8 cellular contexts compared by ENCODE assay signal in the genomic region with DNA sequence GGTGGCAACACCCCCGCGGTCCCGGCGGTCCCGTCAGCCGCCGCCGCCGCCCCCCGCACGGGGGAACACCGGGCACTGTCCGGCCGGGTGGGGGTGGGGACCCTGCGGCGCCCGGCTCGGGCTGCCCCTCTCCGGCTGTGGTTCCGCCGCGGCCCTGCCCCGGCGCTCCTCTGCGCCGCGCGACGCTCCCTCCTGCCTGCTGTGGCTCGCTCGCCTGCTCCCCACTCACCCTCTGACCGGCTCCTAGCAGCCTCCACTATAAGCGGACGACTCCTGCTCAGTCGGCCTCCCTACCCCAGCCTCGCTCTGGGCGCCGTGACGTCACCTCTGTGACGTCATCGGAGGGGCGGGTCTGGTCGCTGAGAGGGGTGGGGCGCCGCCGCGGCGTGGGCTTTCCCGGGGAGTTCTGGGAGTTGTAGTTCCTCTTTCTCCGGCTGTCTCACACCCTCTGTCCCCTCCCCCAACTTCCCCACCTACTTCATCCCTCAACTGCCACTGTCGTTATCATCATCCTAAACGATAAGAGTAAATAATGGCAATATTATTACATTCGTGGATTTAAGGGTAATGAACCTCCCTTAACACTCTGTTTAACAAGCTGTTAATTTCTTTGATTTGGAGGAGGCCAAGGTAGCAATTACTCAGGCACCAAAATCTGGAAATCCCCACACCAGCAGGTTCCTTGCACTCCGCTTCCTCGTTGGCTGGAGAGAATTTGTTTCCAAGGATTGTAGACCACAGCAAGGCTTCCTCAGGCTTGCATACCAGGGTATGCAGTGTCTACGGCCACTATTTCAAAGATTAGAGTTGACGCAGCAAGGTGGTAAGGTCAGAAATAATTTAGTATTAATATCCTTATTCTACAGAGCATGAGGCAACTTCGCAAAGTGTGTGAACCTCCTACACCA. TPM values are rescaled to one million over a fixed set of nuclear protein-coding genes. Genes with fewer than 3 reads are reported as not detected.
DNase-seq lines count a peak whose midpoint lies in the region; ATAC-seq lines count a peak whose summit lies in the region.

A gene (minus strand): TSS at position 308 of the 908 bp plus-strand sequence. CDS start 405 bp downstream, outside the sequence.

- peaks cover 46% of the 10 kb centered on the region for H3K79me2 ChIP-seq in Karpas-422 (ENCODE audit: low read length)

- POLR2A ChIA-PET in naive thymus-derived CD4-positive, alpha-beta T cell (lab: Charles Lee), result interaction anchor here (1.4 kb wide), 1 partner anchor 38 kb away, joined by 3 read pairs; no protein-coding TSS in a partner anchor

- CTCF ChIA-PET in naive thymus-derived CD4-positive, alpha-beta T cell (lab: Charles Lee), result interaction anchor here (0.6 to 0.7 kb wide), 2 partner anchors 77 to 125 kb away, joined by 3 read pairs; no protein-coding TSS in a partner anchor

- peak; percentile 70 for DNase-seq in DMS153 treated with DMSO at 0.1 percent for 48 hours (lab: John Stamatoyannopoulos, UW; ENCODE audit: unreplicated experiment)
- peak; percentile 95 for DNase-seq in Karpas-422
- DNase-seq in RKO (ENCODE audit: low spot score), result peak; percentile 94
- peak; percentile 83 for DNase-seq in activated T-helper 1 cell treated with anti-CD3 and anti-CD28 coated beads, Interleukin-12 subunit alpha, Interleukin-12 subunit beta, Interleukin-2, Interleukin-4 antibody, amounts not matched to agents 30 ng/mL and 10 ng/mL and 1 ng/mL, durations not matched to agents 14 hours and 24 hours and 36 hours (ENCODE audit: low spot score)
- peak; percentile 89 for DNase-seq in fibroblast of gingiva (ENCODE audit: low read depth)
- DNase-seq in naive thymus-derived CD4-positive, alpha-beta T cell, result peak; percentile 78 to 91 (median 86)

- 0 out of 2 replicates have a peak within 1 kb of the TSS, but pooled peaks have one; percentile 21 for H2AFZ ChIP-seq in Karpas-422 (ENCODE audit: low read length)

- peak within 1 kb of the TSS; percentile 87 for H3K9ac ChIP-seq in Karpas-422 (ENCODE audit: low read length)

- 0 out of 2 replicates have a peak, but pooled peaks cover 4% of the 10 kb centered on the region for H3K36me3 ChIP-seq in Karpas-422 (ENCODE audit: insufficient read depth, low read length)
- peaks cover 0 to 5% (median 0%) of the 10 kb centered on the region in 3 experiments for H3K36me3 ChIP-seq in naive thymus-derived CD4-positive, alpha-beta T cell (ENCODE audit: control insufficient read depth in 2 of 3, insufficient read depth in 3 of 3, low read length in 3 of 3)

- peak within 1 kb of the TSS; percentile 92 for H3K4me3 ChIP-seq in Karpas-422 (ENCODE audit: low read length)
- peak within 1 kb of the TSS; percentile 80 for H3K4me3 ChIP-seq in naive thymus-derived CD4-positive, alpha-beta T cell (ENCODE audit: low read length)

- peak; percentile 61 for ATAC-seq in GM21723 (IDR thresholded peaks at IDR 0.05; ENCODE audit: unreplicated experiment)
- peak; percentile 90 for ATAC-seq in naive thymus-derived CD4-positive, alpha-beta T cell
- ATAC-seq in stimulated activated memory B cell treated with anti-CD40 and anti-IgM and Interleukin-4, amounts not matched to agents 10 μg/mL and 1 μg/mL and 100 μg/mL, for 72 hours, result peak; percentile 90

- peaks cover 20% of the 10 kb centered on the region for H3K27me3 Mint-ChIP-seq in activated T-helper 1 cell treated with anti-CD3 and anti-CD28 coated beads, Interleukin-12 subunit alpha, Interleukin-12 subunit beta, Interleukin-2, Interleukin-4 antibody, amounts not matched to agents 30 ng/mL and 10 ng/mL and 1 ng/mL, durations not matched to agents 14 hours and 24 hours and 36 hours (ENCODE audit: insufficient read depth)
- peaks cover 0 to 9% (median 0%) of the 10 kb centered on the region in 5 donors for H3K27me3 Mint-ChIP-seq in naive thymus-derived CD4-positive, alpha-beta T cell
- no peaks in the 10 kb centered on the region for H3K27me3 Mint-ChIP-seq in stimulated activated memory B cell treated with anti-CD40 and anti-IgM and Interleukin-4, amounts not matched to agents 10 μg/mL and 1 μg/mL and 100 μg/mL, for 72 hours

- peak within 1 kb of the TSS; percentile 88 for H3K4me2 ChIP-seq in Karpas-422 (ENCODE audit: low read depth, low read length, poor library complexity, severe bottlenecking)

- peak within 1 kb of the TSS; percentile 100 for H3K27ac Mint-ChIP-seq in activated T-helper 1 cell treated with anti-CD3 and anti-CD28 coated beads, Interleukin-12 subunit alpha, Interleukin-12 subunit beta, Interleukin-2, Interleukin-4 antibody, amounts not matched to agents 30 ng/mL and 10 ng/mL and 1 ng/mL, durations not matched to agents 14 hours and 24 hours and 36 hours
- H3K27ac Mint-ChIP-seq in naive thymus-derived CD4-positive, alpha-beta T cell, result peak within 1 kb of the TSS in 6 of 9 donors; percentile 98 to 100 (median 99)
- H3K27ac Mint-ChIP-seq in stimulated activated memory B cell treated with anti-CD40 and anti-IgM and Interleukin-4, amounts not matched to agents 10 μg/mL and 1 μg/mL and 100 μg/mL, for 72 hours, result no peak within 1 kb of the TSS

- H3K4me3 Mint-ChIP-seq in activated T-helper 1 cell treated with anti-CD3 and anti-CD28 coated beads, Interleukin-12 subunit alpha, Interleukin-12 subunit beta, Interleukin-2, Interleukin-4 antibody, amounts not matched to agents 30 ng/mL and 10 ng/mL and 1 ng/mL, durations not matched to agents 14 hours and 24 hours and 36 hours, result peak within 1 kb of the TSS; percentile 98
- H3K4me3 Mint-ChIP-seq in naive thymus-derived CD4-positive, alpha-beta T cell, result peak within 1 kb of the TSS in 8 of 10 donors; percentile 2 to 100 (median 98)
- H3K4me3 Mint-ChIP-seq in stimulated activated memory B cell treated with anti-CD40 and anti-IgM and Interleukin-4, amounts not matched to agents 10 μg/mL and 1 μg/mL and 100 μg/mL, for 72 hours, result peak within 1 kb of the TSS; percentile 93

- no peaks in the 10 kb centered on the region for H3K9me3 ChIP-seq in Karpas-422 (ENCODE audit: low read length)
- no peaks in the 10 kb centered on the region for H3K9me3 ChIP-seq in naive thymus-derived CD4-positive, alpha-beta T cell (ENCODE audit: control insufficient read depth in 2 of 3, low read length in 3 of 3)

- no peaks in the 10 kb centered on the region for H3K27me3 ChIP-seq in Karpas-422 (ENCODE audit: low read length)
- no peaks in the 10 kb centered on the region for H3K27me3 ChIP-seq in naive thymus-derived CD4-positive, alpha-beta T cell (ENCODE audit: control insufficient read depth in 2 of 2, insufficient read depth in 2 of 2, low read length in 2 of 2)

- intact Hi-C loops in activated T-helper 1 cell treated with anti-CD3 and anti-CD28 coated beads, Interleukin-12 subunit alpha, Interleukin-12 subunit beta, Interleukin-2, Interleukin-4 antibody, amounts not matched to agents 30 ng/mL and 10 ng/mL and 1 ng/mL, durations not matched to agents 14 hours and 24 hours and 36 hours (cut with micrococcal nuclease), result loop anchor here (1.0 to 10.0 kb wide), 9 partner anchors 98 to 1496 kb away; a partner anchor contains a TSS
- intact Hi-C loops in naive thymus-derived CD4-positive, alpha-beta T cell (cut with micrococcal nuclease), result loop anchor here (1.0 to 5.0 kb wide), 20 partner anchors 58 to 1546 kb away; a partner anchor contains a TSS

- H3K4me1 ChIP-seq in Karpas-422 (ENCODE audit: low read length), result peaks cover 43% of the 10 kb centered on the region
- H3K4me1 ChIP-seq in naive thymus-derived CD4-positive, alpha-beta T cell (ENCODE audit: control insufficient read depth in 2 of 2, insufficient read depth in 2 of 2, low read length in 2 of 2), result peaks cover 14 to 28% of the 10 kb centered on the region in 2 donors

- H3K9me2 ChIP-seq in Karpas-422 (replicated peaks; ENCODE audit: insufficient read depth, low read length), result no peaks in the 10 kb centered on the region

- no peaks in the 10 kb centered on the region for H4K20me1 ChIP-seq in Karpas-422 (ENCODE audit: insufficient read depth, low read depth, low read length)

- H3K9me3 Mint-ChIP-seq in activated T-helper 1 cell treated with anti-CD3 and anti-CD28 coated beads, Interleukin-12 subunit alpha, Interleukin-12 subunit beta, Interleukin-2, Interleukin-4 antibody, amounts not matched to agents 30 ng/mL and 10 ng/mL and 1 ng/mL, durations not matched to agents 14 hours and 24 hours and 36 hours, result no peaks in the 10 kb centered on the region
- peaks cover 0 to 5% (median 0%) of the 10 kb centered on the region in 11 donors for H3K9me3 Mint-ChIP-seq in naive thymus-derived CD4-positive, alpha-beta T cell
- H3K9me3 Mint-ChIP-seq in stimulated activated memory B cell treated with anti-CD40 and anti-IgM and Interleukin-4, amounts not matched to agents 10 μg/mL and 1 μg/mL and 100 μg/mL, for 72 hours, result no peaks in the 10 kb centered on the region

- peaks cover 10% of the 10 kb centered on the region for H3K4me1 Mint-ChIP-seq in activated T-helper 1 cell treated with anti-CD3 and anti-CD28 coated beads, Interleukin-12 subunit alpha, Interleukin-12 subunit beta, Interleukin-2, Interleukin-4 antibody, amounts not matched to agents 30 ng/mL and 10 ng/mL and 1 ng/mL, durations not matched to agents 14 hours and 24 hours and 36 hours (ENCODE audit: low read depth)
- H3K4me1 Mint-ChIP-seq in naive thymus-derived CD4-positive, alpha-beta T cell, result peaks cover 0 to 13% (median 6%) of the 10 kb centered on the region in 7 donors
- peaks cover 8% of the 10 kb centered on the region for H3K4me1 Mint-ChIP-seq in stimulated activated memory B cell treated with anti-CD40 and anti-IgM and Interleukin-4, amounts not matched to agents 10 μg/mL and 1 μg/mL and 100 μg/mL, for 72 hours

- peak within 1 kb of the TSS; percentile 89 for H3K27ac ChIP-seq in Karpas-422 (ENCODE audit: low read length)
- peak within 1 kb of the TSS; percentile 99 for H3K27ac ChIP-seq in naive thymus-derived CD4-positive, alpha-beta T cell (ENCODE audit: low read depth, low read length)

- H3K36me3 Mint-ChIP-seq in activated T-helper 1 cell treated with anti-CD3 and anti-CD28 coated beads, Interleukin-12 subunit alpha, Interleukin-12 subunit beta, Interleukin-2, Interleukin-4 antibody, amounts not matched to agents 30 ng/mL and 10 ng/mL and 1 ng/mL, durations not matched to agents 14 hours and 24 hours and 36 hours (ENCODE audit: low read depth), result peaks cover 2% of the 10 kb centered on the region
- peaks cover 0 to 4% (median 0%) of the 10 kb centered on the region in 5 donors for H3K36me3 Mint-ChIP-seq in naive thymus-derived CD4-positive, alpha-beta T cell
- no peaks in the 10 kb centered on the region for H3K36me3 Mint-ChIP-seq in stimulated activated memory B cell treated with anti-CD40 and anti-IgM and Interleukin-4, amounts not matched to agents 10 μg/mL and 1 μg/mL and 100 μg/mL, for 72 hours

RNA-seq across cellular contexts. Expression of the gene that starts here (rescaled TPM):
- total RNA-seq in Karpas-422 (2014; rRNA removed; shearing (Covaris generic); ENCODE audit: low replicate concordance), result 34.7 and 37.3 TPM in 2 replicates
- 27.1 TPM in 2 replicates for total RNA-seq in activated T-helper 1 cell treated with anti-CD3 and anti-CD28 coated beads, Interleukin-12 subunit alpha, Interleukin-12 subunit beta, Interleukin-2, Interleukin-4 antibody, amounts not matched to agents 30 ng/mL and 10 ng/mL and 1 ng/mL, durations not matched to agents 14 hours and 24 hours and 36 hours
- 10 to 100 TPM; 32.0 to 69.2 (median 49.1) TPM for total RNA-seq in naive thymus-derived CD4-positive, alpha-beta T cell
- polyA plus RNA-seq in naive thymus-derived CD4-positive, alpha-beta T cell, result 10 to 100 TPM; 40.3 to 53.9 TPM

Comparison
In these comparisons a context has a peak if more than half of its experiments do, and no peak if none do; other contexts are left out.
1. Peak in every context shown above with its lines: DNase-seq, ATAC-seq, H3K4me3 ChIP-seq and H3K27ac ChIP-seq.